9 cellular contexts compared by ENCODE assay signal in genomic region chr19:17932485-17933338, GRCh38. TPM values are rescaled to one million over a fixed set of nuclear protein-coding genes. Genes with fewer than 3 reads are reported as not detected.
A peak's percentile ranks its signal among the peaks of the same experiment; 100 is the strongest.
DNase-seq lines count a peak whose midpoint lies in the region; ATAC-seq, FAIRE-seq and TF ChIP-seq lines count a peak whose summit lies in the region.
"Had no signal": no experiment of that assay in that cellular context is flagged by ENCODE, and none has a peak within 500 bp of the region (broad histone marks: within the 10 kb centered on the region; RNA-seq: fewer than 3 reads in every experiment).

Gene CCDC124, plus strand, starts transcription at chr19:17933015. Its CDS starts 3,406 bp downstream, at chr19:17936421.

- H3K27ac ChIP-seq in astrocyte (ENCODE audit: low read depth, low read length) (peak within 1 kb of the TSS; percentile 98), hepatocyte (peak within 1 kb of the TSS; percentile 86)

- H3K36me3 ChIP-seq in astrocyte (ENCODE audit: insufficient read depth, low read length) = no peaks in the 10 kb centered on the region
- H3K36me3 ChIP-seq in hepatocyte (replicated peaks; ENCODE audit: insufficient read depth, low read depth) = no peaks in the 10 kb centered on the region

- FAIRE-seq in astrocyte (lab: Jason Lieb, UNC) = no peak
- FAIRE-seq: A204.1 had no signal

- peak; percentile 69 for ATAC-seq in HG02943 (IDR thresholded peaks at IDR 0.05; ENCODE audit: low read depth, unreplicated experiment)

- DNase-seq in NCI-H187 (lab: John Stamatoyannopoulos, UW) (peak; percentile 70 to 96), NCI-H187 treated with DMSO at 0.1 percent for 48 hours (lab: John Stamatoyannopoulos, UW) (no peak), NCI-H1930 (lab: John Stamatoyannopoulos, UW) (peak; percentile 74 to 86), T-helper 22 cell (ENCODE audit: low read depth) (peak; percentile 84), astrocyte (ENCODE audit: low read depth) (peak; percentile 75), hepatocyte (ENCODE audit: low spot score) (peak; percentile 96), retinal pigment epithelial cell (ENCODE audit: low read depth) (peak; percentile 51)

- under 1% methylated on average over 57 of the region's 64 CpGs for WGBS in hepatocyte (ENCODE audit: low lambda C conversion rate, missing lambda C conversion rate)

- H4K20me1 ChIP-seq in astrocyte (ENCODE audit: insufficient read depth, low read length) (peaks cover 7% of the 10 kb centered on the region), hepatocyte (ENCODE audit: insufficient read depth, poor library complexity, severe bottlenecking) (no peaks in the 10 kb centered on the region)

- H2AFZ ChIP-seq in astrocyte (ENCODE audit: low read depth, low read length) (peak within 1 kb of the TSS; percentile 99), hepatocyte (peak within 1 kb of the TSS; percentile 78)

- peak within 1 kb of the TSS; percentile 95 for H3K27ac Mint-ChIP-seq in astrocyte (ENCODE audit: unreplicated experiment)

- peak within 1 kb of the TSS; percentile 96 for H3K4me3 Mint-ChIP-seq in astrocyte (ENCODE audit: unreplicated experiment)

- peak within 1 kb of the TSS; percentile 98 for H3K4me2 ChIP-seq in astrocyte (ENCODE audit: low read length)
- peak within 1 kb of the TSS; percentile 79 for H3K4me2 ChIP-seq in hepatocyte

- peak within 1 kb of the TSS; percentile 95 for H3K9ac ChIP-seq in astrocyte (ENCODE audit: low read length)

- peaks cover 5% of the 10 kb centered on the region for H3K36me3 Mint-ChIP-seq in astrocyte (ENCODE audit: low read depth, unreplicated experiment)

- peaks cover 16% of the 10 kb centered on the region for H3K4me1 ChIP-seq in astrocyte (ENCODE audit: insufficient read depth, low read length)
- peaks cover 7% of the 10 kb centered on the region for H3K4me1 ChIP-seq in hepatocyte (ENCODE audit: insufficient read depth)

- H3K4me1 Mint-ChIP-seq in astrocyte (ENCODE audit: low read depth, unreplicated experiment) = peaks cover 5% of the 10 kb centered on the region

- H3K4me3 ChIP-seq in astrocyte (ENCODE audit: insufficient read depth, low read depth, low read length) = peak within 1 kb of the TSS; percentile 90
- peak within 1 kb of the TSS; percentile 53 for H3K4me3 ChIP-seq in hepatocyte
- H3K4me3 ChIP-seq in retinal pigment epithelial cell (ENCODE audit: low read length) = peak within 1 kb of the TSS; percentile 89

- no peaks in the 10 kb centered on the region for H3K9me3 Mint-ChIP-seq in astrocyte (ENCODE audit: unreplicated experiment)

- H3K27me3 ChIP-seq in astrocyte (ENCODE audit: insufficient read depth, low read length) (no peaks in the 10 kb centered on the region), hepatocyte (no peaks in the 10 kb centered on the region)

- H3K79me2 ChIP-seq in astrocyte (ENCODE audit: insufficient read depth, low read length) (peaks cover 15% of the 10 kb centered on the region), hepatocyte (peaks cover 13% of the 10 kb centered on the region)

- peak; percentile 64 for TF ChIP-seq CTCF in astrocyte (IDR thresholded peaks at IDR 0.05; ENCODE audit: insufficient read depth, low read depth, low read length)
- TF ChIP-seq CTCF in hepatocyte (IDR thresholded peaks at IDR 0.05; ENCODE audit: poor library complexity) = peak; percentile 96
- TF ChIP-seq CTCF in retinal pigment epithelial cell (conservative IDR thresholded peaks at IDR 0.05; ENCODE audit: low read depth, low read length) = peak; percentile 93

- peaks cover 8% of the 10 kb centered on the region for H3K27me3 Mint-ChIP-seq in astrocyte (ENCODE audit: low read depth, unreplicated experiment)

- no peaks in the 10 kb centered on the region for H3K9me2 ChIP-seq in hepatocyte (replicated peaks; ENCODE audit: insufficient read depth)

- H3K9me3 ChIP-seq in astrocyte (ENCODE audit: insufficient read depth, low read depth, low read length) (no peaks in the 10 kb centered on the region), hepatocyte (ENCODE audit: low read depth) (no peaks in the 10 kb centered on the region)

RNA-seq across cellular contexts. Expression of gene CCDC124, which starts in this region (rescaled TPM):
- total RNA-seq in astrocyte = 91.0 and 97.3 TPM in 2 replicates
- 19.4 and 25.4 TPM in 2 replicates for total RNA-seq in hepatocyte
- 97.7 and 105 TPM in 2 replicates for polyA plus RNA-seq in hepatocyte
